20 cellular contexts compared by ENCODE assay signal in the genomic region with DNA sequence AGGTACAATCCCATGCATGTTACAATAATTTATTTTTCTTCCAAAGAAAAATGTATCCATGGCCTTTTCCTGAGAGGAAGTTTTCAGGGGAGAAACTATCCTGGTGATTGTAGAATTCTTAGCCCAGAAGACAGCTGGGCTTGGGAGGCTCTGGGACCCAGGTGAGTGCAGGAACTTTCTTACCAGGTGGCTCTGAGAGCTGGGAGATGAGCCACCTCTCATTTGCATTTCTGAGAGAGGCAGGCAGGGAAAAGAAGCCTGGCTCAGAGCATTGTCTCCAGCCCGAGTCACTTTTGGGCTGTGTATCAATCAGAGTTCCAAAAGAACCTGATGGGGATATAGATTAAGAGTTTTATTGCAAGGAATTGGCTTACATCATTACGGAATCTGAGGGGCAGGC.
"Had no signal": no experiment of that assay in that cellular context is flagged by ENCODE, and none has a peak within 500 bp of the region (broad histone marks: within the 10 kb centered on the region; RNA-seq: fewer than 3 reads in every experiment).

No MANE protein-coding gene starts in this region.

- ATAC-seq: activated CD8-positive, alpha-beta memory T cell treated with anti-CD3 and anti-CD28 coated beads, Interleukin-2, amount 10 ng/mL, durations not matched to agents 7 days and 5 days; left lung had no signal

- H3K4me3 ChIP-seq: cardiac muscle cell, left lung, prostate gland, right atrium auricular region, suprapubic skin, transverse colon, uterus had no signal

- H3K9me3 ChIP-seq: left lung, prostate gland, right atrium auricular region, suprapubic skin, transverse colon, uterus had no signal

- H3K36me3 ChIP-seq: cardiac muscle cell, left lung, prostate gland, right atrium auricular region, suprapubic skin, transverse colon, uterus had no signal

- H3K27ac ChIP-seq: cardiac muscle cell, left lung, prostate gland, right atrium auricular region, suprapubic skin, transverse colon, uterus had no signal

- H3K4me3 Mint-ChIP-seq: activated CD4-positive, alpha-beta memory T cell treated with anti-CD3 and anti-CD28 coated beads, Interleukin-2, amount 10 ng/mL, durations not matched to agents 7 days and 5 days; activated CD8-positive, alpha-beta memory T cell treated with anti-CD3 and anti-CD28 coated beads, Interleukin-2, amount 10 ng/mL, durations not matched to agents 7 days and 5 days; activated naive CD8-positive, alpha-beta T cell treated with anti-CD3 and anti-CD28 coated beads, Interleukin-2, amount 10 ng/mL, durations not matched to agents 7 days and 5 days; stimulated activated naive CD8-positive, alpha-beta T cell treated with anti-CD3 and anti-CD28 coated beads, Interleukin-15, Interleukin-2, amounts not matched to agents 100 ng/mL and 50 ng/mL, for 24 hours had no signal

- DNase-seq: activated CD4-positive, alpha-beta memory T cell treated with anti-CD3 and anti-CD28 coated beads, Interleukin-2, amount 10 ng/mL, durations not matched to agents 7 days and 5 days; activated CD4-positive, alpha-beta T cell treated with anti-CD3 and anti-CD28 coated beads for 48 hours; activated CD4-positive, CD25-positive, alpha-beta regulatory T cell; activated CD8-positive, alpha-beta memory T cell treated with anti-CD3 and anti-CD28 coated beads, Interleukin-2, amount 10 ng/mL, durations not matched to agents 7 days and 5 days; activated naive CD4-positive, alpha-beta T cell treated with Interleukin-2 at 50 U/mL for 16 hours; activated naive CD8-positive, alpha-beta T cell treated with anti-CD3 and anti-CD28 coated beads, Interleukin-2, amount 10 ng/mL, durations not matched to agents 7 days and 5 days; amygdala; dermis blood vessel endothelial cell; effector memory CD4-positive, alpha-beta T cell; hippocampal formation; left lung; stimulated activated CD4-positive, alpha-beta T cell treated with anti-CD3 and anti-CD28 coated beads, Interleukin-2, amount 100 ng/mL, for 24 hours; transverse colon; uterus had no signal

- H3K27ac Mint-ChIP-seq: activated CD4-positive, alpha-beta memory T cell treated with anti-CD3 and anti-CD28 coated beads, Interleukin-2, amount 10 ng/mL, durations not matched to agents 7 days and 5 days; activated CD8-positive, alpha-beta memory T cell treated with anti-CD3 and anti-CD28 coated beads, Interleukin-2, amount 10 ng/mL, durations not matched to agents 7 days and 5 days; activated T-helper 2 cell treated with anti-CD3 and anti-CD28 coated beads, Interferon-gamma antibody, Interleukin-2, Interleukin-4, amounts not matched to agents 10 μg/mL and 5 μg/mL and 100 μg/mL, durations not matched to agents 14 hours and 24 hours and 36 hours; stimulated activated naive CD8-positive, alpha-beta T cell treated with anti-CD3 and anti-CD28 coated beads, Interleukin-15, Interleukin-2, amounts not matched to agents 100 ng/mL and 50 ng/mL, for 24 hours had no signal

- H3K9me3 Mint-ChIP-seq: activated CD4-positive, alpha-beta memory T cell treated with anti-CD3 and anti-CD28 coated beads, Interleukin-2, amount 10 ng/mL, durations not matched to agents 7 days and 5 days; activated T-helper 2 cell treated with anti-CD3 and anti-CD28 coated beads, Interferon-gamma antibody, Interleukin-2, Interleukin-4, amounts not matched to agents 10 μg/mL and 5 μg/mL and 100 μg/mL, durations not matched to agents 14 hours and 24 hours and 36 hours; stimulated activated naive CD8-positive, alpha-beta T cell treated with anti-CD3 and anti-CD28 coated beads, Interleukin-15, Interleukin-2, amounts not matched to agents 100 ng/mL and 50 ng/mL, for 24 hours had no signal

- H3K27me3 Mint-ChIP-seq: activated CD8-positive, alpha-beta memory T cell treated with anti-CD3 and anti-CD28 coated beads, Interleukin-2, amount 10 ng/mL, durations not matched to agents 7 days and 5 days; activated naive CD8-positive, alpha-beta T cell treated with anti-CD3 and anti-CD28 coated beads, Interleukin-2, amount 10 ng/mL, durations not matched to agents 7 days and 5 days had no signal

- H3K36me3 Mint-ChIP-seq: activated CD8-positive, alpha-beta memory T cell treated with anti-CD3 and anti-CD28 coated beads, Interleukin-2, amount 10 ng/mL, durations not matched to agents 7 days and 5 days; activated naive CD8-positive, alpha-beta T cell treated with anti-CD3 and anti-CD28 coated beads, Interleukin-2, amount 10 ng/mL, durations not matched to agents 7 days and 5 days had no signal

- H3K27me3 ChIP-seq: cardiac muscle cell, right atrium auricular region, suprapubic skin, transverse colon, uterus had no signal

- H3K4me1 ChIP-seq: left lung, prostate gland, right atrium auricular region, suprapubic skin, uterus had no signal
